Comparison of ENCODE assay signal across 8 cellular contexts in genomic region chr5:179668404-179668803, GRCh38. TPM values are rescaled to one million over a fixed set of nuclear protein-coding genes. Genes with fewer than 3 reads are reported as not detected.
DNase-seq lines count a peak whose midpoint lies in the region; ATAC-seq and TF ChIP-seq lines count a peak whose summit lies in the region.

No MANE protein-coding gene starts in this region.

- peak; percentile 55 for ATAC-seq in HG03135 (IDR thresholded peaks at IDR 0.05; ENCODE audit: unreplicated experiment)
- no peak for ATAC-seq in GM21528 (IDR thresholded peaks at IDR 0.05; ENCODE audit: low FRiP score, unreplicated experiment)
- no peak for ATAC-seq in HG03521 (IDR thresholded peaks at IDR 0.05; ENCODE audit: unreplicated experiment)
- ATAC-seq in omental fat pad (ENCODE audit: low FRiP score) = no peak

- DNase-seq in GF-D8 (lab: John Stamatoyannopoulos, UW) = peak; percentile 4
- peak; percentile 19 to 41 (median 23) for DNase-seq in T-helper 1 cell
- DNase-seq in dermis blood vessel endothelial cell = peak; percentile 79
- peak; percentile 60 for DNase-seq in medulla oblongata (ENCODE audit: extremely low spot score)
- DNase-seq in omental fat pad (ENCODE audit: low spot score) = no peak

- no peak for TF ChIP-seq CTCF in omental fat pad (IDR thresholded peaks at IDR 0.05)

RNA-seq across cellular contexts. Expression of gene CBY3, which starts 12.4 kb away (rescaled TPM):
- total RNA-seq in dermis blood vessel endothelial cell (not detected in 2 replicates), omental fat pad (not detected)

RNA-seq across cellular contexts. Expression of gene CANX, which starts 30.4 kb away (rescaled TPM):
- total RNA-seq in dermis blood vessel endothelial cell (796 and 1,147 TPM in 2 replicates), omental fat pad (100 to 1,000 TPM; 269 to 487 (median 358) TPM)

RNA-seq across cellular contexts. Expression of gene HNRNPH1, which starts 44.9 kb away (rescaled TPM):
- 656 and 803 TPM in 2 replicates for total RNA-seq in dermis blood vessel endothelial cell
- 100 to 1,000 TPM; 410 to 898 (median 679) TPM for total RNA-seq in omental fat pad
